In genomic region chr17:5584971-5585794, GRCh38 we compare ENCODE assay signal across 8 cellular contexts. TPM values are rescaled to one million over a fixed set of nuclear protein-coding genes. Genes with fewer than 3 reads are reported as not detected.
A peak's percentile ranks its signal among the peaks of the same experiment; 100 is the strongest.
DNase-seq lines count a peak whose midpoint lies in the region; ATAC-seq and TF ChIP-seq lines count a peak whose summit lies in the region.

No MANE protein-coding gene starts in this region.

- peak overlapping the region; percentile 85 for H3K56ac ChIP-seq in IMR-90 (ENCODE audit: extremely low read depth, insufficient read depth, low read length)

- DNase-seq in BJ (ENCODE audit: low read depth), result peak; percentile 69
- DNase-seq in IMR-90, result peak; percentile 89
- DNase-seq in brain microvascular endothelial cell, result no peak
- no peak for DNase-seq in HuH-7 (ENCODE audit: low spot score)
- no peak for DNase-seq in NCI-H774 (lab: John Stamatoyannopoulos, UW)

- BruUV-seq in IMR-90 (replicated peaks; lab: Mats Ljungman, UMichigan), result no TSS peak

- peaks cover 16% of the 10 kb centered on the region for H3K9me1 ChIP-seq in IMR-90 (ENCODE audit: insufficient read depth, low read length)

- peak overlapping the region; percentile 89 for H2AK9ac ChIP-seq in IMR-90 (replicated peaks; ENCODE audit: low read depth, low read length, poor library complexity)

- peak overlapping the region; percentile 97 for H4K91ac ChIP-seq in IMR-90 (ENCODE audit: insufficient read depth, low read depth, low read length)

- peak overlapping the region; percentile 93 for H3K14ac ChIP-seq in IMR-90 (replicated peaks; ENCODE audit: low read depth, low read length)

- H3K36me3 ChIP-seq in BJ (ENCODE audit: control insufficient read depth, insufficient read depth, low read length) (peaks cover 3% of the 10 kb centered on the region), IMR-90 (ENCODE audit: control insufficient read depth, insufficient read depth, low read length) (peaks cover 6% of the 10 kb centered on the region; the same call in 1 of the 2 replicates), brain microvascular endothelial cell (replicated peaks) (no peaks in the 10 kb centered on the region), muscle layer of duodenum (ENCODE audit: control insufficient read depth in 1 of 2, insufficient read depth in 2 of 2, low read length in 2 of 2) (no peaks in the 10 kb centered on the region)

- CTCF ChIA-PET in BJ (lab: Yijun Ruan, JAX), result interaction anchor here (1.0 to 1.7 kb wide), 5 partner anchors 107 to 851 kb away, joined by 3 to 7 read pairs (median 5); no protein-coding TSS in a partner anchor
- CTCF ChIA-PET in IMR-90 (lab: Yijun Ruan, JAX), result interaction anchor here (0.6 kb wide), 2 partner anchors 828 to 1063 kb away, joined by 3 to 4 read pairs; no protein-coding TSS in a partner anchor

- H2BK5ac ChIP-seq in IMR-90 (ENCODE audit: low read depth, low read length, poor library complexity, severe bottlenecking), result peak overlapping the region; percentile 92

- H2BK120ac ChIP-seq in IMR-90 (ENCODE audit: low read depth, low read length), result peak overlapping the region; percentile 95

- H3K27ac ChIP-seq in IMR-90 (ENCODE audit: insufficient read depth, low read length) (peak overlapping the region; percentile 92), brain microvascular endothelial cell (peak overlapping the region; percentile 50), muscle layer of duodenum (ENCODE audit: low read length) (peak overlapping the region; percentile 91)

- peak overlapping the region; percentile 83 for H4K5ac ChIP-seq in IMR-90 (ENCODE audit: low read depth, low read length)

- TF ChIP-seq RAD21 in IMR-90 (IDR thresholded peaks at IDR 0.05; ENCODE audit: low read length), result no peak

- no peak for TF ChIP-seq CTCF in BJ (IDR thresholded peaks at IDR 0.05; ENCODE audit: insufficient read depth, low read depth, low read length)
- no peak for TF ChIP-seq CTCF in IMR-90 (conservative IDR thresholded peaks at IDR 0.05; ENCODE audit: low read depth, low read length)
- no peak for TF ChIP-seq CTCF in brain microvascular endothelial cell (IDR thresholded peaks at IDR 0.05; ENCODE audit: low read depth, low read length, missing control alignments)

- H2BK20ac ChIP-seq in IMR-90 (ENCODE audit: low read depth, low read length), result peak overlapping the region; percentile 86

- peak overlapping the region; percentile 95 for H3K23ac ChIP-seq in IMR-90 (ENCODE audit: low read depth, low read length)

- no peak for TF ChIP-seq POLR2A in IMR-90 (IDR thresholded peaks at IDR 0.05; ENCODE audit: low read depth, low read length)

- peaks cover 21 to 25% of the 10 kb centered on the region in 2 experiments; a peak in 3 of 4 replicates for H3K79me1 ChIP-seq in IMR-90 (ENCODE audit: low read depth in 1 of 2, low read length in 2 of 2)

- H3K4me1 ChIP-seq in IMR-90 (ENCODE audit: control insufficient read depth, insufficient read depth, low read length) (peaks cover 20% of the 10 kb centered on the region), muscle layer of duodenum (ENCODE audit: control insufficient read depth in 1 of 2, insufficient read depth in 2 of 2, low read length in 2 of 2) (peaks cover 12 to 18% of the 10 kb centered on the region in 2 donors)

- POLR2A ChIA-PET in BJ (lab: Charles Lee) (no interaction called here), IMR-90 (lab: Charles Lee; ENCODE audit: unreplicated experiment) (interaction anchor here (0.5 kb wide), 1 partner anchor 1401 kb away, joined by 3 read pairs; no protein-coding TSS in a partner anchor)

- H3K18ac ChIP-seq in IMR-90 (ENCODE audit: low read depth, low read length), result peak overlapping the region; percentile 73

- peak overlapping the region; percentile 96 for H4K8ac ChIP-seq in IMR-90 (ENCODE audit: low read depth in 2 of 2, low read length in 2 of 2)

- H3K4me3 ChIP-seq in BJ (ENCODE audit: low read depth, low read length) (no peak overlapping the region), IMR-90 (ENCODE audit: insufficient read depth, low read depth, low read length) (no peak overlapping the region), brain microvascular endothelial cell (ENCODE audit: low read depth, low read length) (no peak overlapping the region), muscle layer of duodenum (ENCODE audit: low read depth in 1 of 2, low read length in 2 of 2) (peak overlapping the region in 1 of 2 donors; percentile 59)

- H2BK15ac ChIP-seq in IMR-90 (ENCODE audit: low read depth, low read length), result peak overlapping the region; percentile 57; the same call in 2 of the 3 replicates

- in situ Hi-C loops in IMR-90 (cut with MboI; ENCODE audit: low sequenced_read_pairs) (loop anchor here (5.0 kb wide), 1 partner anchor 837 kb away; no protein-coding TSS in a partner anchor), brain microvascular endothelial cell (cut with HindIII; ENCODE audit: low pct_ligation_motif_present, low sequenced_read_pairs) (loop anchor here (25.0 kb wide), 1 partner anchor 827 kb away; no protein-coding TSS in a partner anchor)

- H4K20me1 ChIP-seq in IMR-90 (ENCODE audit: insufficient read depth, low read length), result no peaks in the 10 kb centered on the region

- peak overlapping the region; percentile 96 for H3K4ac ChIP-seq in IMR-90 (ENCODE audit: low read depth, low read length)

- no peaks in the 10 kb centered on the region for H3K9me3 ChIP-seq in IMR-90 (ENCODE audit: control insufficient read depth, insufficient read depth, low read length)
- no peaks in the 10 kb centered on the region for H3K9me3 ChIP-seq in muscle layer of duodenum (ENCODE audit: control insufficient read depth in 1 of 2, low read length in 2 of 2)

- peak overlapping the region; percentile 29; the same call in 1 of the 2 replicates for H3K9ac ChIP-seq in IMR-90 (ENCODE audit: low read depth, low read length)

- peak overlapping the region; percentile 93 for H2AFZ ChIP-seq in IMR-90 (replicated peaks; ENCODE audit: low read length, poor library complexity)

- ATAC-seq in IMR-90 (ENCODE audit: low read depth) (peak; percentile 35), HG03469 (IDR thresholded peaks at IDR 0.05; ENCODE audit: unreplicated experiment) (no peak), GM18909 (IDR thresholded peaks at IDR 0.05; ENCODE audit: poor library complexity, unreplicated experiment) (no peak)

- H3K27me3 ChIP-seq in BJ (ENCODE audit: control insufficient read depth, insufficient read depth, low read length), result no peaks in the 10 kb centered on the region
- H3K27me3 ChIP-seq in IMR-90 (ENCODE audit: control insufficient read depth, insufficient read depth, low read length), result no peaks in the 10 kb centered on the region
- no peaks in the 10 kb centered on the region for H3K27me3 ChIP-seq in brain microvascular endothelial cell (replicated peaks)
- no peaks in the 10 kb centered on the region for H3K27me3 ChIP-seq in muscle layer of duodenum (ENCODE audit: low read depth, low read length)

- 31% methylated on average over 3 of the region's 14 CpGs; no CpG with 5 or more reads in 1 of the 2 experiments for WGBS in IMR-90 (ENCODE audit: extremely low coverage in 2 of 2, insufficient read length in 1 of 2), 2 experiments

- intact Hi-C loops in IMR-90 (cut with micrococcal nuclease), result loop anchor here (1.0 to 10.0 kb wide), 4 partner anchors 84 to 1260 kb away; partner anchors contain the start of genes C17orf100, DERL2, MED31 and MIS12

- peak overlapping the region; percentile 41 for H3K4me2 ChIP-seq in IMR-90 (ENCODE audit: low read depth, low read length)

- dilution Hi-C loops in IMR-90 (cut with HindIII; ENCODE audit: low sequenced_read_pairs, unreplicated experiment), result no loop called here

- H2AK5ac ChIP-seq in IMR-90 (ENCODE audit: low read depth, low read length), result peak overlapping the region; percentile 85

TF ChIP-seq in IMR-90, 13 proteins besides CTCF, POLR2A, EP300 and RAD21:
- TF ChIP-seq NFE2L2 (IDR thresholded peaks at IDR 0.05; ENCODE audit: low read depth, low read length) (peak; percentile 51; the same call in 1 of the 2 replicates), ELK1 (IDR thresholded peaks at IDR 0.05; ENCODE audit: borderline replicate concordance, low read depth, low read length) (no peak), RFX5 (IDR thresholded peaks at IDR 0.05; ENCODE audit: low read depth, low read length) (no peak), RCOR1 (IDR thresholded peaks at IDR 0.05; ENCODE audit: insufficient replicate concordance, low read length) (peak; percentile 96), MAFK (IDR thresholded peaks at IDR 0.05; ENCODE audit: low read depth, low read length) (no peak), MXI1 (IDR thresholded peaks at IDR 0.05; ENCODE audit: borderline replicate concordance, low read depth, low read length) (no peak), CHD1 (IDR thresholded peaks at IDR 0.05; ENCODE audit: low read depth, low read length) (no peak), BHLHE40 (IDR thresholded peaks at IDR 0.05; ENCODE audit: low read depth, low read length) (no peak), CEBPB (IDR thresholded peaks at IDR 0.05; ENCODE audit: low read depth, low read length) (peak; percentile 75), USF2 (IDR thresholded peaks at IDR 0.05; ENCODE audit: low read depth, low read length) (no peak), SMC3 (IDR thresholded peaks at IDR 0.05; ENCODE audit: low read depth, low read length) (no peak), FOS (IDR thresholded peaks at IDR 0.05; ENCODE audit: low read depth, low read length) (0 out of 2 replicates have a peak, but pooled peaks have one; percentile 10), MAZ (IDR thresholded peaks at IDR 0.05; ENCODE audit: borderline replicate concordance, low read depth, low read length) (no peak)
TF ChIP-seq in IMR-90: peak in this region for 4.

RNA-seq across cellular contexts. Expression of gene NLRP1, which starts 0.9 kb away (rescaled TPM):
- polyA plus RNA-seq in BJ (2011; rRNA removed) (21.5 and 29.3 TPM in 2 replicates), IMR-90 (2012; rRNA removed) (340 and 376 TPM in 2 replicates)
- polyA minus RNA-seq in BJ (2011; rRNA and poly(A)+ RNA removed), result 8.5 and 10.9 TPM in 2 replicates
- 134 and 172 TPM in 2 replicates for total RNA-seq in IMR-90 (2012; rRNA removed)
- polyA plus RNA-seq in IMR-90 (2012; cell fraction: cytosol; rRNA removed), result 386 and 499 TPM in 2 replicates
- 355 and 449 TPM in 2 replicates for polyA plus RNA-seq in IMR-90 (2012; cell fraction: nucleus; rRNA removed; ENCODE audit: low replicate concordance)

Comparison
In these comparisons a context has a peak if more than half of its experiments do, and no peak if none do; other contexts are left out.
1. DNase-seq: peak in BJ (single experiment) and IMR-90 (single experiment); none in brain microvascular endothelial cell (single experiment), HuH-7 (single experiment) and NCI-H774 (single experiment).
2. RNA of gene NLRP1, which starts 0.9 kb away (polyA plus RNA-seq): 340 to 499 TPM in IMR-90; 21.5 to 29.3 TPM in BJ; every median in the first group is over 10 times any median in the second.
3. Peak in every context shown above with its lines, with median percentiles within 50 percentile points of each other: H3K27ac ChIP-seq.